ENCODE assay signal across 1 cellular context in genomic region chr2:9388102-9388735, GRCh38.
A peak's percentile ranks its signal among the peaks of the same experiment; 100 is the strongest.
TF ChIP-seq lines count a peak whose summit lies in the region.

No MANE protein-coding gene starts in this region.

TF ChIP-seq in HepG2, 621 proteins besides CTCF, POLR2A, EP300 and RAD21 (continued from another document and continues in another):
- TF ChIP-seq, protein P1, sequence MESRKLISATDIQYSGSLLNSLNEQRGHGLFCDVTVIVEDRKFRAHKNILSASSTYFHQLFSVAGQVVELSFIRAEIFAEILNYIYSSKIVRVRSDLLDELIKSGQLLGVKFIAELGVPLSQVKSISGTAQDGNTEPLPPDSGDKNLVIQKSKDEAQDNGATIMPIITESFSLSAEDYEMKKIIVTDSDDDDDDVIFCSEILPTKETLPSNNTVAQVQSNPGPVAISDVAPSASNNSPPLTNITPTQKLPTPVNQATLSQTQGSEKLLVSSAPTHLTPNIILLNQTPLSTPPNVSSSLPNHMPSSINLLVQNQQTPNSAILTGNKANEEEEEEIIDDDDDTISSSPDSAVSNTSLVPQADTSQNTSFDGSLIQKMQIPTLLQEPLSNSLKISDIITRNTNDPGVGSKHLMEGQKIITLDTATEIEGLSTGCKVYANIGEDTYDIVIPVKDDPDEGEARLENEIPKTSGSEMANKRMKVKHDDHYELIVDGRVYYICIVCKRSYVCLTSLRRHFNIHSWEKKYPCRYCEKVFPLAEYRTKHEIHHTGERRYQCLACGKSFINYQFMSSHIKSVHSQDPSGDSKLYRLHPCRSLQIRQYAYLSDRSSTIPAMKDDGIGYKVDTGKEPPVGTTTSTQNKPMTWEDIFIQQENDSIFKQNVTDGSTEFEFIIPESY (CRISPR knock-in tag; IDR thresholded peaks at IDR 0.05): 0 out of 2 replicates have a peak, but pooled peaks have one; percentile 7
- TF ChIP-seq TFDP2 (CRISPR knock-in tag; IDR thresholded peaks at IDR 0.05) (no peak), IKZF4 (CRISPR knock-in tag; IDR thresholded peaks at IDR 0.05; ENCODE audit: borderline replicate concordance, low read depth, not compliant biosample characterization) (no peak), ZNF792 (CRISPR knock-in tag; IDR thresholded peaks at IDR 0.05) (no peak), ONECUT2 (CRISPR knock-in tag; IDR thresholded peaks at IDR 0.05) (no peak), ZNF280B (CRISPR knock-in tag; IDR thresholded peaks at IDR 0.05; ENCODE audit: borderline replicate concordance) (no peak), ZBTB7B (CRISPR knock-in tag; IDR thresholded peaks at IDR 0.05) (0 out of 2 replicates have a peak, but pooled peaks have one; percentile 37), NCOA1 (CRISPR knock-in tag; IDR thresholded peaks at IDR 0.05) (0 out of 2 replicates have a peak, but pooled peaks have one; percentile 27), ZSCAN21 (CRISPR knock-in tag; IDR thresholded peaks at IDR 0.05; ENCODE audit: borderline replicate concordance) (no peak), KDM5A (IDR thresholded peaks at IDR 0.05; ENCODE audit: borderline replicate concordance, low read length) (no peak), LCORL (IDR thresholded peaks at IDR 0.05) (no peak), LCORL (CRISPR knock-in tag; IDR thresholded peaks at IDR 0.05) (peak; percentile 40; the same call in 1 of the 2 replicates), MTA1 (CRISPR knock-in tag; IDR thresholded peaks at IDR 0.05; ENCODE audit: borderline replicate concordance) (no peak), PTBP1 (IDR thresholded peaks at IDR 0.05; ENCODE audit: low read depth, low read length, poor library complexity, severe bottlenecking) (no peak), U2AF2 (IDR thresholded peaks at IDR 0.05; ENCODE audit: low read depth, low read length) (no peak), TBX2 (CRISPR knock-in tag; IDR thresholded peaks at IDR 0.05; ENCODE audit: borderline replicate concordance) (0 out of 2 replicates have a peak, but pooled peaks have one; percentile 10)
- TF ChIP-seq, protein P2, sequence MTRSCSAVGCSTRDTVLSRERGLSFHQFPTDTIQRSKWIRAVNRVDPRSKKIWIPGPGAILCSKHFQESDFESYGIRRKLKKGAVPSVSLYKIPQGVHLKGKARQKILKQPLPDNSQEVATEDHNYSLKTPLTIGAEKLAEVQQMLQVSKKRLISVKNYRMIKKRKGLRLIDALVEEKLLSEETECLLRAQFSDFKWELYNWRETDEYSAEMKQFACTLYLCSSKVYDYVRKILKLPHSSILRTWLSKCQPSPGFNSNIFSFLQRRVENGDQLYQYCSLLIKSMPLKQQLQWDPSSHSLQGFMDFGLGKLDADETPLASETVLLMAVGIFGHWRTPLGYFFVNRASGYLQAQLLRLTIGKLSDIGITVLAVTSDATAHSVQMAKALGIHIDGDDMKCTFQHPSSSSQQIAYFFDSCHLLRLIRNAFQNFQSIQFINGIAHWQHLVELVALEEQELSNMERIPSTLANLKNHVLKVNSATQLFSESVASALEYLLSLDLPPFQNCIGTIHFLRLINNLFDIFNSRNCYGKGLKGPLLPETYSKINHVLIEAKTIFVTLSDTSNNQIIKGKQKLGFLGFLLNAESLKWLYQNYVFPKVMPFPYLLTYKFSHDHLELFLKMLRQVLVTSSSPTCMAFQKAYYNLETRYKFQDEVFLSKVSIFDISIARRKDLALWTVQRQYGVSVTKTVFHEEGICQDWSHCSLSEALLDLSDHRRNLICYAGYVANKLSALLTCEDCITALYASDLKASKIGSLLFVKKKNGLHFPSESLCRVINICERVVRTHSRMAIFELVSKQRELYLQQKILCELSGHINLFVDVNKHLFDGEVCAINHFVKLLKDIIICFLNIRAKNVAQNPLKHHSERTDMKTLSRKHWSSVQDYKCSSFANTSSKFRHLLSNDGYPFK (CRISPR knock-in tag; IDR thresholded peaks at IDR 0.05; ENCODE audit: borderline replicate concordance): 0 out of 2 replicates have a peak, but pooled peaks have one; percentile 28
- TF ChIP-seq, protein P3, sequence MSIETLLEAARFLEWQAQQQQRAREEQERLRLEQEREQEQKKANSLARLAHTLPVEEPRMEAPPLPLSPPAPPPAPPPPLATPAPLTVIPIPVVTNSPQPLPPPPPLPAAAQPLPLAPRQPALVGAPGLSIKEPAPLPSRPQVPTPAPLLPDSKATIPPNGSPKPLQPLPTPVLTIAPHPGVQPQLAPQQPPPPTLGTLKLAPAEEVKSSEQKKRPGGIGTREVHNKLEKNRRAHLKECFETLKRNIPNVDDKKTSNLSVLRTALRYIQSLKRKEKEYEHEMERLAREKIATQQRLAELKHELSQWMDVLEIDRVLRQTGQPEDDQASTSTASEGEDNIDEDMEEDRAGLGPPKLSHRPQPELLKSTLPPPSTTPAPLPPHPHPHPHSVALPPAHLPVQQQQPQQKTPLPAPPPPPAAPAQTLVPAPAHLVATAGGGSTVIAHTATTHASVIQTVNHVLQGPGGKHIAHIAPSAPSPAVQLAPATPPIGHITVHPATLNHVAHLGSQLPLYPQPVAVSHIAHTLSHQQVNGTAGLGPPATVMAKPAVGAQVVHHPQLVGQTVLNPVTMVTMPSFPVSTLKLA (IDR thresholded peaks at IDR 0.05): no peak
- TF ChIP-seq, protein P4, sequence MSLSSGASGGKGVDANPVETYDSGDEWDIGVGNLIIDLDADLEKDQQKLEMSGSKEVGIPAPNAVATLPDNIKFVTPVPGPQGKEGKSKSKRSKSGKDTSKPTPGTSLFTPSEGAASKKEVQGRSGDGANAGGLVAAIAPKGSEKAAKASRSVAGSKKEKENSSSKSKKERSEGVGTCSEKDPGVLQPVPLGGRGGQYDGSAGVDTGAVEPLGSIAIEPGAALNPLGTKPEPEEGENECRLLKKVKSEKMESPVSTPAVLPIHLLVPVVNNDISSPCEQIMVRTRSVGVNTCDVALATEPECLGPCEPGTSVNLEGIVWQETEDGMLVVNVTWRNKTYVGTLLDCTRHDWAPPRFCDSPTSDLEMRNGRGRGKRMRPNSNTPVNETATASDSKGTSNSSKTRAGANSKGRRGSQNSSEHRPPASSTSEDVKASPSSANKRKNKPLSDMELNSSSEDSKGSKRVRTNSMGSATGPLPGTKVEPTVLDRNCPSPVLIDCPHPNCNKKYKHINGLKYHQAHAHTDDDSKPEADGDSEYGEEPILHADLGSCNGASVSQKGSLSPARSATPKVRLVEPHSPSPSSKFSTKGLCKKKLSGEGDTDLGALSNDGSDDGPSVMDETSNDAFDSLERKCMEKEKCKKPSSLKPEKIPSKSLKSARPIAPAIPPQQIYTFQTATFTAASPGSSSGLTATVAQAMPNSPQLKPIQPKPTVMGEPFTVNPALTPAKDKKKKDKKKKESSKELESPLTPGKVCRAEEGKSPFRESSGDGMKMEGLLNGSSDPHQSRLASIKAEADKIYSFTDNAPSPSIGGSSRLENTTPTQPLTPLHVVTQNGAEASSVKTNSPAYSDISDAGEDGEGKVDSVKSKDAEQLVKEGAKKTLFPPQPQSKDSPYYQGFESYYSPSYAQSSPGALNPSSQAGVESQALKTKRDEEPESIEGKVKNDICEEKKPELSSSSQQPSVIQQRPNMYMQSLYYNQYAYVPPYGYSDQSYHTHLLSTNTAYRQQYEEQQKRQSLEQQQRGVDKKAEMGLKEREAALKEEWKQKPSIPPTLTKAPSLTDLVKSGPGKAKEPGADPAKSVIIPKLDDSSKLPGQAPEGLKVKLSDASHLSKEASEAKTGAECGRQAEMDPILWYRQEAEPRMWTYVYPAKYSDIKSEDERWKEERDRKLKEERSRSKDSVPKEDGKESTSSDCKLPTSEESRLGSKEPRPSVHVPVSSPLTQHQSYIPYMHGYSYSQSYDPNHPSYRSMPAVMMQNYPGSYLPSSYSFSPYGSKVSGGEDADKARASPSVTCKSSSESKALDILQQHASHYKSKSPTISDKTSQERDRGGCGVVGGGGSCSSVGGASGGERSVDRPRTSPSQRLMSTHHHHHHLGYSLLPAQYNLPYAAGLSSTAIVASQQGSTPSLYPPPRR (CRISPR knock-in tag; IDR thresholded peaks at IDR 0.05; ENCODE audit: borderline replicate concordance): no peak
- TF ChIP-seq, protein P5, sequence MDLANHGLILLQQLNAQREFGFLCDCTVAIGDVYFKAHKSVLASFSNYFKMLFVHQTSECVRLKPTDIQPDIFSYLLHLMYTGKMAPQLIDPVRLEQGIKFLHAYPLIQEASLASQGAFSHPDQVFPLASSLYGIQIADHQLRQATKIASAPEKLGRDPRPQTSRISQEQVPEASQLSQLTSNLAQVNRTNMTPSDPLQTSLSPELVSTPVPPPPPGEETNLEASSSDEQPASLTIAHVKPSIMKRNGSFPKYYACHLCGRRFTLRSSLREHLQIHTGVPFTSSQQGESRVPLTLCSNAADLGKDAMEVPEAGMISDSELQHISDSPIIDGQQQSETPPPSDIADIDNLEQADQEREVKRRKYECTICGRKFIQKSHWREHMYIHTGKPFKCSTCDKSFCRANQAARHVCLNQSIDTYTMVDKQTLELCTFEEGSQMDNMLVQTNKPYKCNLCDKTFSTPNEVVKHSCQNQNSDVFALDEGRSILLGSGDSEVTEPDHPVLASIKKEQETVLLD (CRISPR knock-in tag; IDR thresholded peaks at IDR 0.05; ENCODE audit: low read depth): no peak
- TF ChIP-seq, protein P6, sequence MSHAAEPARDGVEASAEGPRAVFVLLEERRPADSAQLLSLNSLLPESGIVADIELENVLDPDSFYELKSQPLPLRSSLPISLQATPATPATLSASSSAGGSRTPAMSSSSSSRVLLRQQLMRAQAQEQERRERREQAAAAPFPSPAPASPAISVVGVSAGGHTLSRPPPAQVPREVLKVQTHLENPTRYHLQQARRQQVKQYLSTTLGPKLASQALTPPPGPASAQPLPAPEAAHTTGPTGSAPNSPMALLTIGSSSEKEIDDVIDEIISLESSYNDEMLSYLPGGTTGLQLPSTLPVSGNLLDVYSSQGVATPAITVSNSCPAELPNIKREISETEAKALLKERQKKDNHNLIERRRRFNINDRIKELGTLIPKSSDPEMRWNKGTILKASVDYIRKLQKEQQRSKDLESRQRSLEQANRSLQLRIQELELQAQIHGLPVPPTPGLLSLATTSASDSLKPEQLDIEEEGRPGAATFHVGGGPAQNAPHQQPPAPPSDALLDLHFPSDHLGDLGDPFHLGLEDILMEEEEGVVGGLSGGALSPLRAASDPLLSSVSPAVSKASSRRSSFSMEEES (CRISPR knock-in tag; IDR thresholded peaks at IDR 0.05): no peak
- TF ChIP-seq, protein P7, sequence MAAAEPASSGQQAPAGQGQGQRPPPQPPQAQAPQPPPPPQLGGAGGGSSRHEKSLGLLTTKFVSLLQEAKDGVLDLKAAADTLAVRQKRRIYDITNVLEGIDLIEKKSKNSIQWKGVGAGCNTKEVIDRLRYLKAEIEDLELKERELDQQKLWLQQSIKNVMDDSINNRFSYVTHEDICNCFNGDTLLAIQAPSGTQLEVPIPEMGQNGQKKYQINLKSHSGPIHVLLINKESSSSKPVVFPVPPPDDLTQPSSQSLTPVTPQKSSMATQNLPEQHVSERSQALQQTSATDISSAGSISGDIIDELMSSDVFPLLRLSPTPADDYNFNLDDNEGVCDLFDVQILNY (CRISPR knock-in tag; conservative IDR thresholded peaks at IDR 0.05): no peak
- TF ChIP-seq, protein P8, sequence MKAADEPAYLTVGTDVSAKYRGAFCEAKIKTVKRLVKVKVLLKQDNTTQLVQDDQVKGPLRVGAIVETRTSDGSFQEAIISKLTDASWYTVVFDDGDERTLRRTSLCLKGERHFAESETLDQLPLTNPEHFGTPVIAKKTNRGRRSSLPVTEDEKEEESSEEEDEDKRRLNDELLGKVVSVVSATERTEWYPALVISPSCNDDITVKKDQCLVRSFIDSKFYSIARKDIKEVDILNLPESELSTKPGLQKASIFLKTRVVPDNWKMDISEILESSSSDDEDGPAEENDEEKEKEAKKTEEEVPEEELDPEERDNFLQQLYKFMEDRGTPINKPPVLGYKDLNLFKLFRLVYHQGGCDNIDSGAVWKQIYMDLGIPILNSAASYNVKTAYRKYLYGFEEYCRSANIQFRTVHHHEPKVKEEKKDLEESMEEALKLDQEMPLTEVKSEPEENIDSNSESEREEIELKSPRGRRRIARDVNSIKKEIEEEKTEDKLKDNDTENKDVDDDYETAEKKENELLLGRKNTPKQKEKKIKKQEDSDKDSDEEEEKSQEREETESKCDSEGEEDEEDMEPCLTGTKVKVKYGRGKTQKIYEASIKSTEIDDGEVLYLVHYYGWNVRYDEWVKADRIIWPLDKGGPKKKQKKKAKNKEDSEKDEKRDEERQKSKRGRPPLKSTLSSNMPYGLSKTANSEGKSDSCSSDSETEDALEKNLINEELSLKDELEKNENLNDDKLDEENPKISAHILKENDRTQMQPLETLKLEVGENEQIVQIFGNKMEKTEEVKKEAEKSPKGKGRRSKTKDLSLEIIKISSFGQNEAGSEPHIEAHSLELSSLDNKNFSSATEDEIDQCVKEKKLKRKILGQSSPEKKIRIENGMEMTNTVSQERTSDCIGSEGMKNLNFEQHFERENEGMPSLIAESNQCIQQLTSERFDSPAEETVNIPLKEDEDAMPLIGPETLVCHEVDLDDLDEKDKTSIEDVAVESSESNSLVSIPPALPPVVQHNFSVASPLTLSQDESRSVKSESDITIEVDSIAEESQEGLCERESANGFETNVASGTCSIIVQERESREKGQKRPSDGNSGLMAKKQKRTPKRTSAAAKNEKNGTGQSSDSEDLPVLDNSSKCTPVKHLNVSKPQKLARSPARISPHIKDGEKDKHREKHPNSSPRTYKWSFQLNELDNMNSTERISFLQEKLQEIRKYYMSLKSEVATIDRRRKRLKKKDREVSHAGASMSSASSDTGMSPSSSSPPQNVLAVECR (CRISPR knock-in tag; IDR thresholded peaks at IDR 0.05; ENCODE audit: borderline replicate concordance): 0 out of 2 replicates have a peak, but pooled peaks have one; percentile 20
